Comparison of ENCODE assay signal across 16 cellular contexts in genomic region chr12:1612196-1612595, GRCh38. TPM values are rescaled to one million over a fixed set of nuclear protein-coding genes. Genes with fewer than 3 reads are reported as not detected.
DNase-seq lines count a peak whose midpoint lies in the region; ATAC-seq and TF ChIP-seq lines count a peak whose summit lies in the region.
"Had no signal": no experiment of that assay in that cellular context is flagged by ENCODE, and none has a peak within 500 bp of the region (broad histone marks: within the 10 kb centered on the region; RNA-seq: fewer than 3 reads in every experiment).

No MANE protein-coding gene starts in this region.

- no peak for TF ChIP-seq EP300 in gastroesophageal sphincter (IDR thresholded peaks at IDR 0.05)

- intact Hi-C loops in ascending aorta (cut with DNase I) (no loop called here), sciatic nerve (cut with DNase I) (no loop called here), spleen (cut with DNase I; ENCODE audit: low total_unique reads) (no loop called here)

- DNase-seq in GM03348 (ENCODE audit: low spot score) (peak; percentile 35), ascending aorta (ENCODE audit: low spot score in 2 of 2) (no peak), sciatic nerve (ENCODE audit: low spot score) (no peak), HUDEP-2 (lab: John Stamatoyannopoulos, UW; ENCODE audit: unreplicated experiment in 76 of 76) (no peak), spleen (no peak), NCI-H2081 (lab: John Stamatoyannopoulos, UW) (no peak)
- DNase-seq: activated CD4-positive, CD25-positive, alpha-beta regulatory T cell; CD4-positive, CD25-positive, alpha-beta regulatory T cell; DND-41; H9; NCI-H1417 treated with DMSO at 0.1 percent for 48 hours; NCI-H510A had no signal

- TF ChIP-seq CTCF in ascending aorta (IDR thresholded peaks at IDR 0.05) (no peak), gastroesophageal sphincter (IDR thresholded peaks at IDR 0.05) (no peak), spleen (IDR thresholded peaks at IDR 0.05 in 8 of 11, conservative IDR thresholded peaks at IDR 0.05 in 3 of 11) (no peak)

- H3K27me3 ChIP-seq in ascending aorta (no peaks in the 10 kb centered on the region), gastroesophageal sphincter (no peaks in the 10 kb centered on the region), spleen (replicated peaks in 1 of 7) (no peaks in the 10 kb centered on the region)

- WGBS in gastroesophageal sphincter (ENCODE audit: low coverage in 1 of 2), 2 donors = 77 to 80% methylated on average over 7 to 8 of the region's 9 CpGs
- 78 to 89% (median 80%) methylated on average over 9 of the region's 9 CpGs for WGBS in spleen, 5 donors

- peak overlapping the region in 1 of 2 donors; percentile 19 for H3K4me3 ChIP-seq in ascending aorta
- H3K4me3 ChIP-seq in gastroesophageal sphincter = no peak overlapping the region
- no peak overlapping the region for H3K4me3 ChIP-seq in spleen
- H3K4me3 ChIP-seq: GM12878, K562 had no signal

- H3K27ac ChIP-seq in ascending aorta (peak overlapping the region; percentile 11 to 21), gastroesophageal sphincter (peak overlapping the region in 3 of 4 donors; percentile 12 to 33 (median 28)), spleen (no peak overlapping the region)

- ATAC-seq in gastroesophageal sphincter (no peak), sciatic nerve (peak; percentile 31), HG02623 (IDR thresholded peaks at IDR 0.05; ENCODE audit: unreplicated experiment) (no peak)
- ATAC-seq: GM12878, K562 had no signal

- no peaks in the 10 kb centered on the region for H3K36me3 ChIP-seq in ascending aorta
- no peaks in the 10 kb centered on the region for H3K36me3 ChIP-seq in gastroesophageal sphincter
- H3K36me3 ChIP-seq in spleen = no peaks in the 10 kb centered on the region

- TF ChIP-seq POLR2A in gastroesophageal sphincter (IDR thresholded peaks at IDR 0.05) (no peak), spleen (IDR thresholded peaks at IDR 0.05) (no peak)

- no peaks in the 10 kb centered on the region for H3K9me3 ChIP-seq in ascending aorta
- H3K9me3 ChIP-seq in gastroesophageal sphincter = no peaks in the 10 kb centered on the region
- H3K9me3 ChIP-seq in spleen = no peaks in the 10 kb centered on the region

- H3K4me1 ChIP-seq in ascending aorta (peaks cover 0 to 3% of the 10 kb centered on the region in 2 donors), gastroesophageal sphincter (peaks cover 0 to 19% (median 5%) of the 10 kb centered on the region in 3 donors), spleen (peaks cover 0 to 48% (median 23%) of the 10 kb centered on the region in 6 donors)

RNA-seq across cellular contexts. Expression of gene WNT5B, which starts 16.8 kb away (rescaled TPM):
- total RNA-seq in ascending aorta = 0.53 TPM
- 10 to 100 TPM in 3 of 4 donors, 1 to 10 TPM in 1; 9.4 to 76.5 (median 26.3) TPM for total RNA-seq in gastroesophageal sphincter
- total RNA-seq in sciatic nerve = 10.6 TPM
- 1 to 10 TPM; 3.9 to 8.7 (median 5.0) TPM for total RNA-seq in spleen
- 1 to 10 TPM; 1.1 to 1.8 (median 1.7) TPM for polyA plus RNA-seq in spleen
- total RNA-seq: CD4-positive, CD25-positive, alpha-beta regulatory T cell had no signal
- polyA plus RNA-seq: CD4-positive, CD25-positive, alpha-beta regulatory T cell had no signal

RNA-seq across cellular contexts. Expression of gene FBXL14, which starts 17.8 kb away (rescaled TPM):
- total RNA-seq in ascending aorta (14.7 TPM), gastroesophageal sphincter (10 to 100 TPM; 10.9 to 16.4 (median 13.1) TPM), sciatic nerve (14.0 TPM), spleen (10 to 100 TPM; 13.0 to 21.4 (median 19.8) TPM)
- 10 to 100 TPM in 1 of 3 donors, 1 to 10 TPM in 2; 1.9 to 10.1 (median 5.0) TPM for polyA plus RNA-seq in spleen

Comparison
In these comparisons a context has a peak if more than half of its experiments do, and no peak if none do; other contexts are left out.
1. H3K27ac ChIP-seq: peak in ascending aorta (2 of 2) and gastroesophageal sphincter (3 of 4); none in spleen (0 of 8).